In genomic region chr6:28682542-28682941, GRCh38 we compare ENCODE assay signal across 15 cellular contexts.
DNase-seq lines count a peak whose midpoint lies in the region; ATAC-seq, FAIRE-seq and TF ChIP-seq lines count a peak whose summit lies in the region.
"Had no signal": no experiment of that assay in that cellular context is flagged by ENCODE, and none has a peak within 500 bp of the region (broad histone marks: within the 10 kb centered on the region; RNA-seq: fewer than 3 reads in every experiment).

No MANE protein-coding gene starts in this region.

- H3K27me3 ChIP-seq in BLaER1 (no peaks in the 10 kb centered on the region), HUES48 (ENCODE audit: control insufficient read depth, insufficient read depth, low read length) (no peaks in the 10 kb centered on the region), PC-3 (ENCODE audit: low read length) (0 out of 2 replicates have a peak, but pooled peaks cover 3% of the 10 kb centered on the region)
- H3K27me3 ChIP-seq in effector memory CD4-positive, alpha-beta T cell (replicated peaks; ENCODE audit: control insufficient read depth, insufficient read depth, low read length, poor library complexity, severe bottlenecking): no peaks in the 10 kb centered on the region
- H3K27me3 ChIP-seq: MG63 had no signal

- intact Hi-C loops in PC-3 (cut with micrococcal nuclease): no loop called here

- peaks cover 44% of the 10 kb centered on the region for H3K4me1 Mint-ChIP-seq in endothelial cell (ENCODE audit: unreplicated experiment)
- H3K4me1 Mint-ChIP-seq: GM23338 had no signal

- peak overlapping the region; percentile 70 for H3K4me2 ChIP-seq in BLaER1
- H3K4me2 ChIP-seq in PC-3 (ENCODE audit: low read length): peak overlapping the region; percentile 90
- H3K4me2 ChIP-seq: GM23338 had no signal

- H3K4me1 ChIP-seq in BLaER1: peaks cover 27% of the 10 kb centered on the region
- H3K4me1 ChIP-seq in HUES48 (ENCODE audit: control insufficient read depth, insufficient read depth, low read length): 0 out of 2 replicates have a peak, but pooled peaks cover 2% of the 10 kb centered on the region
- H3K4me1 ChIP-seq in PC-3 (ENCODE audit: insufficient read depth, low read length): peaks cover 13% of the 10 kb centered on the region; the same call in 1 of the 2 replicates
- no peaks in the 10 kb centered on the region for H3K4me1 ChIP-seq in effector memory CD4-positive, alpha-beta T cell (ENCODE audit: control insufficient read depth, insufficient read depth, low read length, poor library complexity, severe bottlenecking)
- H3K4me1 ChIP-seq: SJSA1 had no signal

- H3K27ac ChIP-seq in BLaER1 (no peak overlapping the region), HUES48 (ENCODE audit: low read depth, low read length) (peak overlapping the region; percentile 30), PC-3 (ENCODE audit: low read length) (no peak overlapping the region)
- H3K27ac ChIP-seq in effector memory CD4-positive, alpha-beta T cell (ENCODE audit: insufficient read depth, low read length, poor library complexity, severe bottlenecking): no peak overlapping the region
- H3K27ac ChIP-seq: SJSA1 had no signal

- H3K27ac Mint-ChIP-seq in endothelial cell (ENCODE audit: unreplicated experiment): peak overlapping the region; percentile 67
- H3K27ac Mint-ChIP-seq: GM23338 had no signal

- peak overlapping the region; percentile 71 for H2AFZ ChIP-seq in PC-3 (ENCODE audit: low read length)
- H2AFZ ChIP-seq: GM23338 had no signal

- DNase-seq in PC-3 (no peak), endothelial cell (ENCODE audit: low spot score) (no peak), H4 (ENCODE audit: low spot score) (no peak), GM12891 (ENCODE audit: insufficient read length, low spot score) (no peak), NCI-H1694 treated with DMSO at 0.1 percent for 48 hours (lab: John Stamatoyannopoulos, UW) (no peak)
- no peak for DNase-seq in effector memory CD4-positive, alpha-beta T cell
- DNase-seq: KG1, MG63, NCI-H1105, NCI-H1694, NCI-H345 had no signal

- H3K4me3 Mint-ChIP-seq in endothelial cell (ENCODE audit: unreplicated experiment): no peak overlapping the region
- H3K4me3 Mint-ChIP-seq: GM23338 had no signal

- no peaks in the 10 kb centered on the region for H3K36me3 ChIP-seq in BLaER1
- no peaks in the 10 kb centered on the region for H3K36me3 ChIP-seq in HUES48 (ENCODE audit: control insufficient read depth, insufficient read depth, low read length)
- no peaks in the 10 kb centered on the region for H3K36me3 ChIP-seq in PC-3 (ENCODE audit: low read depth, low read length)
- no peaks in the 10 kb centered on the region for H3K36me3 ChIP-seq in effector memory CD4-positive, alpha-beta T cell (ENCODE audit: control insufficient read depth, insufficient read depth, low read length)
- H3K36me3 ChIP-seq: MG63, SJSA1 had no signal

- no peak for FAIRE-seq in GM12891 (lab: Jason Lieb, UNC)

- TF ChIP-seq CTCF in PC-3 (conservative IDR thresholded peaks at IDR 0.05; ENCODE audit: low read depth, low read length) (no peak), endothelial cell (IDR thresholded peaks at IDR 0.05; ENCODE audit: unreplicated experiment) (no peak)

- H3K4me3 ChIP-seq in BLaER1 (no peak overlapping the region), HUES48 (ENCODE audit: low read depth, low read length) (no peak overlapping the region), PC-3 (ENCODE audit: low read length) (peak overlapping the region; percentile 72)
- H3K4me3 ChIP-seq in effector memory CD4-positive, alpha-beta T cell (ENCODE audit: insufficient read depth, low read depth, low read length, poor library complexity, severe bottlenecking): no peak overlapping the region
- H3K4me3 ChIP-seq: GM23338, MG63, SJSA1 had no signal

- no peaks in the 10 kb centered on the region for H3K9me3 ChIP-seq in BLaER1
- H3K9me3 ChIP-seq in HUES48 (ENCODE audit: control insufficient read depth, insufficient read depth, low read length): no peaks in the 10 kb centered on the region
- no peaks in the 10 kb centered on the region for H3K9me3 ChIP-seq in PC-3 (ENCODE audit: low read length)
- H3K9me3 ChIP-seq in effector memory CD4-positive, alpha-beta T cell (ENCODE audit: control insufficient read depth, low read length): no peaks in the 10 kb centered on the region
- H3K9me3 ChIP-seq: MG63, SJSA1 had no signal

- no peak for ATAC-seq in PC-3
- ATAC-seq: GM23338 had no signal

- CTCF ChIA-PET in PC-3 (lab: Charles Lee): no interaction called here

- H3K79me2 ChIP-seq in PC-3 (ENCODE audit: low read length): no peaks in the 10 kb centered on the region

- BruUV-seq in PC-3 (replicated peaks; lab: Mats Ljungman, UMichigan): no TSS peak

- POLR2A ChIA-PET in PC-3 (lab: Charles Lee; ENCODE audit: unreplicated experiment): no interaction called here

- H3K36me3 Mint-ChIP-seq in endothelial cell (ENCODE audit: low read depth, unreplicated experiment): no peaks in the 10 kb centered on the region

- no peaks in the 10 kb centered on the region for H3K27me3 Mint-ChIP-seq in endothelial cell (ENCODE audit: unreplicated experiment)

- H3K9ac ChIP-seq in BLaER1: no peak overlapping the region
- H3K9ac ChIP-seq in HUES48 (ENCODE audit: low read depth, low read length): no peak overlapping the region
- no peak overlapping the region for H3K9ac ChIP-seq in PC-3 (ENCODE audit: low read length)

- TF ChIP-seq POLR2A in GM12891 (IDR thresholded peaks at IDR 0.05; ENCODE audit: low read depth, low read length): no peak

- H3F3A ChIP-seq in PC-3 (ENCODE audit: low read length, unreplicated experiment): no peaks in the 10 kb centered on the region

- H4K20me1 ChIP-seq in BLaER1 (no peaks in the 10 kb centered on the region), PC-3 (ENCODE audit: low read length) (no peaks in the 10 kb centered on the region)

- H3K9me3 Mint-ChIP-seq in endothelial cell (ENCODE audit: unreplicated experiment): no peaks in the 10 kb centered on the region
- H3K9me3 Mint-ChIP-seq: GM23338 had no signal

- no peaks in the 10 kb centered on the region for H3K9me2 ChIP-seq in PC-3 (replicated peaks; ENCODE audit: low read length)

TF ChIP-seq in GM12891, 5 proteins besides CTCF, POLR2A, EP300 and RAD21:
- TF ChIP-seq PAX5 (IDR thresholded peaks at IDR 0.05; ENCODE audit: insufficient read depth, low read length, severe bottlenecking) (no peak), SPI1 (IDR thresholded peaks at IDR 0.05; ENCODE audit: low read depth, low read length) (no peak), TAF1 (IDR thresholded peaks at IDR 0.05; ENCODE audit: low read depth, low read length) (no peak), POLR2AphosphoS5 (IDR thresholded peaks at IDR 0.05; ENCODE audit: low read depth, low read length) (no peak), POU2F2 (IDR thresholded peaks at IDR 0.05; ENCODE audit: low read depth, low read length) (no peak)
TF ChIP-seq in GM12891: peak in this region for 0.
